1 cellular context compared by ENCODE assay signal in the genomic region with DNA sequence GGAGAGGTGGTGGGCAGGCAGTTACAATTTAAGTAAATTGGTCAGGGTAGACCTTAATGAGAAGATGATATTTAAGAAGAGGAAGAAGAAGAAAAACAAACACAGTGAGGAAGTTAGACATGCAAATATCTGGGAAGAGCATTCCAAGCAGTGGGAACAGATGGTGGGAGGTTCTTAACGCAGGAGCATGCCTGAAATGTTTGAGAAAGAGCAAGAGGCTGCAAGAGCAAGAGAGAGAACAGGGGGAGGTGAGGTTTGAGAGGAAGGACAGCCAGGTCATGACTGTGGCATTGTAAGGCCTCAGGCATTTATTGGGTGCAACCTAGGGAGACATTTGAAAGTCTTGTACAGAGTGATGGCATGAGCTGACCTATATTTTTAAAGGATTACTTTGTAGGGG.
TF ChIP-seq lines count a peak whose summit lies in the region.

No MANE protein-coding gene starts in this region.

TF ChIP-seq in GM23338, 12 proteins besides CTCF, POLR2A, EP300 and RAD21:
- TF ChIP-seq EZH2phosphoT487 (IDR thresholded peaks at IDR 0.05; ENCODE audit: unreplicated experiment) (no peak), JUNB (IDR thresholded peaks at IDR 0.05; ENCODE audit: unreplicated experiment) (no peak), STAT1 (IDR thresholded peaks at IDR 0.05; ENCODE audit: unreplicated experiment) (no peak), EZH2 (IDR thresholded peaks at IDR 0.05; ENCODE audit: low read depth, unreplicated experiment) (no peak)
- TF ChIP-seq, protein P1, sequence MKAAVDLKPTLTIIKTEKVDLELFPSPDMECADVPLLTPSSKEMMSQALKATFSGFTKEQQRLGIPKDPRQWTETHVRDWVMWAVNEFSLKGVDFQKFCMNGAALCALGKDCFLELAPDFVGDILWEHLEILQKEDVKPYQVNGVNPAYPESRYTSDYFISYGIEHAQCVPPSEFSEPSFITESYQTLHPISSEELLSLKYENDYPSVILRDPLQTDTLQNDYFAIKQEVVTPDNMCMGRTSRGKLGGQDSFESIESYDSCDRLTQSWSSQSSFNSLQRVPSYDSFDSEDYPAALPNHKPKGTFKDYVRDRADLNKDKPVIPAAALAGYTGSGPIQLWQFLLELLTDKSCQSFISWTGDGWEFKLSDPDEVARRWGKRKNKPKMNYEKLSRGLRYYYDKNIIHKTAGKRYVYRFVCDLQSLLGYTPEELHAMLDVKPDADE (IDR thresholded peaks at IDR 0.05), result no peak
- TF ChIP-seq, protein P2, sequence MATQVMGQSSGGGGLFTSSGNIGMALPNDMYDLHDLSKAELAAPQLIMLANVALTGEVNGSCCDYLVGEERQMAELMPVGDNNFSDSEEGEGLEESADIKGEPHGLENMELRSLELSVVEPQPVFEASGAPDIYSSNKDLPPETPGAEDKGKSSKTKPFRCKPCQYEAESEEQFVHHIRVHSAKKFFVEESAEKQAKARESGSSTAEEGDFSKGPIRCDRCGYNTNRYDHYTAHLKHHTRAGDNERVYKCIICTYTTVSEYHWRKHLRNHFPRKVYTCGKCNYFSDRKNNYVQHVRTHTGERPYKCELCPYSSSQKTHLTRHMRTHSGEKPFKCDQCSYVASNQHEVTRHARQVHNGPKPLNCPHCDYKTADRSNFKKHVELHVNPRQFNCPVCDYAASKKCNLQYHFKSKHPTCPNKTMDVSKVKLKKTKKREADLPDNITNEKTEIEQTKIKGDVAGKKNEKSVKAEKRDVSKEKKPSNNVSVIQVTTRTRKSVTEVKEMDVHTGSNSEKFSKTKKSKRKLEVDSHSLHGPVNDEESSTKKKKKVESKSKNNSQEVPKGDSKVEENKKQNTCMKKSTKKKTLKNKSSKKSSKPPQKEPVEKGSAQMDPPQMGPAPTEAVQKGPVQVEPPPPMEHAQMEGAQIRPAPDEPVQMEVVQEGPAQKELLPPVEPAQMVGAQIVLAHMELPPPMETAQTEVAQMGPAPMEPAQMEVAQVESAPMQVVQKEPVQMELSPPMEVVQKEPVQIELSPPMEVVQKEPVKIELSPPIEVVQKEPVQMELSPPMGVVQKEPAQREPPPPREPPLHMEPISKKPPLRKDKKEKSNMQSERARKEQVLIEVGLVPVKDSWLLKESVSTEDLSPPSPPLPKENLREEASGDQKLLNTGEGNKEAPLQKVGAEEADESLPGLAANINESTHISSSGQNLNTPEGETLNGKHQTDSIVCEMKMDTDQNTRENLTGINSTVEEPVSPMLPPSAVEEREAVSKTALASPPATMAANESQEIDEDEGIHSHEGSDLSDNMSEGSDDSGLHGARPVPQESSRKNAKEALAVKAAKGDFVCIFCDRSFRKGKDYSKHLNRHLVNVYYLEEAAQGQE (IDR thresholded peaks at IDR 0.05; ENCODE audit: unreplicated experiment), result no peak
